ENCODE assay signal across 14 cellular contexts in genomic region chr9:119675951-119676350, GRCh38.
"Had no signal": no experiment of that assay in that cellular context is flagged by ENCODE, and none has a peak within 500 bp of the region (broad histone marks: within the 10 kb centered on the region; RNA-seq: fewer than 3 reads in every experiment).

No MANE protein-coding gene starts in this region.

- H3K4me1 ChIP-seq: lower lobe of right lung, parathyroid adenoma had no signal

- DNase-seq: activated CD4-positive, alpha-beta T cell treated with anti-CD3 and anti-CD28 coated beads, Interleukin-2, amount 50 U/mL, for 48 hours; activated CD4-positive, CD25-positive, alpha-beta regulatory T cell treated with anti-CD3 and anti-CD28 coated beads, Interleukin-2, amount 50 U/mL, for 72 hours; activated effector memory CD4-positive, alpha-beta T cell treated with anti-CD3 and anti-CD28 coated beads, Interleukin-2, amount 50 U/mL, for 16 hours; activated T-cell treated with anti-CD3 and anti-CD28 coated beads, Interleukin-2, amount 50 U/mL, for 4 hours; amygdala; effector memory CD4-positive, alpha-beta T cell; kidney glomerular epithelial cell; lower lobe of right lung; midbrain; stimulated activated CD4-positive, alpha-beta T cell treated with anti-CD3 and anti-CD28 coated beads, Interleukin-4, amount 100 ng/mL, for 24 hours had no signal

- ATAC-seq: activated naive CD4-positive, alpha-beta T cell treated with anti-CD3 and anti-CD28 coated beads, Interleukin-2, amount 50 U/mL, for 72 hours; activated T-cell treated with anti-CD3 and anti-CD28 coated beads, Interleukin-2, amount 50 U/mL, for 4 hours; lower lobe of right lung had no signal

- H3K27ac ChIP-seq: lower lobe of right lung, parathyroid adenoma, thoracic aorta had no signal

- FAIRE-seq: TTC549 had no signal

- H3K4me3 ChIP-seq: lower lobe of right lung, thoracic aorta had no signal

- H3K9ac ChIP-seq: parathyroid adenoma had no signal

- H3K79me2 ChIP-seq: parathyroid adenoma had no signal

- H3K36me3 ChIP-seq: lower lobe of right lung, thoracic aorta had no signal
